ENCODE assay signal across 14 cellular contexts in the genomic region with DNA sequence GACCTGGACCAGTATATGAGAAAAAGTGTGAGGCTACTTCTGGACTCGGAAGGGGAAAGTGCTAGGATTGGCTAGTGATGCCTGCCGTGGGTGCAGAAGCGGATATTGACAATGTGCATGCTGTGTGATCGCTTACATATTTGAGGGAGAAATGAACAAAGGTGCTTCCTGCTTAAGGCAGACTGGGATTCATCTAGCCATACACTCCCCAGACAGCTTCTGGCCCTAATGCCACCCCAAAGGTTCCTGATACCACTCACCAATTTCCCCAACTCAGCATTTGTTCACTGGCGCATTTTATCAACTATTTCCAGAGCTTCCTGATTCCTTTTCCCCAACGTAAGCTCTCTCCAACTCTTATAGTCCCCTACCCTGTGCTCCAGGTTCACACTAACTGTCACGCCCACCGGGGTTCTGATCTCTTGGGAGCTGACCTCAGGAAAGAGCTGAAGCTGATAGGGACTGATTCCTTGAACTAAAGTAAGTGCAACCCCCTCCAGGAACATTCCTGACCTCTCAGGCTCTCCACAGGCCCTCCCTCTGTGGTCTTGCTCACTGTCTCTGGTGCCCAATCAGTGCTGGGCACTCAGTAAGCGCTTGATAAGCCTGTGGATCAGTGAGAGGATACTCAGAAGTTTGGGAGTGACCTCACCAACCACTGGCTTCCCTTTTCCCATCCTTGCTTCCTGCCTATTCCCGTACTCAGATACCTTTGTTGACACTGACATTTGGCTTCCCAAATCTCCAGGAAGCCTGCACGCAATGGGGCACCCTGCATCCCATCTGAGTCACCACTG.
DNase-seq lines count a peak whose midpoint lies in the region; ATAC-seq and TF ChIP-seq lines count a peak whose summit lies in the region.
"Had no signal": no experiment of that assay in that cellular context is flagged by ENCODE, and none has a peak within 500 bp of the region (broad histone marks: within the 10 kb centered on the region; RNA-seq: fewer than 3 reads in every experiment).

No MANE protein-coding gene starts in this region.

- no peaks in the 10 kb centered on the region for H4K20me1 ChIP-seq in smooth muscle cell (ENCODE audit: low read depth)

- ATAC-seq in left ventricle myocardium superior = no peak
- no peak for ATAC-seq in HG03460 (IDR thresholded peaks at IDR 0.05; ENCODE audit: unreplicated experiment)
- ATAC-seq: effector memory CD8-positive, alpha-beta T cell had no signal

- H3K4me1 ChIP-seq in smooth muscle cell (ENCODE audit: low read depth) = peaks cover 26% of the 10 kb centered on the region
- H3K4me1 ChIP-seq in adrenal gland (replicated peaks in 1 of 2) = peaks cover 14 to 28% of the 10 kb centered on the region in 2 donors

- H3F3A ChIP-seq in smooth muscle cell (ENCODE audit: low read depth) = peaks cover 30% of the 10 kb centered on the region

- no peaks in the 10 kb centered on the region for H3K79me2 ChIP-seq in smooth muscle cell (ENCODE audit: low read depth)

- peak overlapping the region; percentile 81 for H3K27ac ChIP-seq in SK-N-MC
- peak overlapping the region; percentile 94 for H3K27ac ChIP-seq in smooth muscle cell (ENCODE audit: low read depth)
- peak overlapping the region in 1 of 5 donors; percentile 38 for H3K27ac ChIP-seq in adrenal gland
- H3K27ac ChIP-seq: KMS-11, ovary had no signal

- peak; percentile 99 for DNase-seq in H4 (ENCODE audit: low spot score)
- no peak for DNase-seq in SK-N-MC (ENCODE audit: low read depth, low spot score)
- DNase-seq in left ventricle myocardium superior = peak; percentile 23
- no peak for DNase-seq in smooth muscle cell (lab: John Stamatoyannopoulos, UW; ENCODE audit: unreplicated experiment)
- no peak for DNase-seq in adrenal gland
- DNase-seq in G401 (ENCODE audit: low spot score) = no peak
- DNase-seq: effector memory CD8-positive, alpha-beta T cell; immature natural killer cell; NCI-H2171; ovary; stimulated activated CD4-positive, alpha-beta T cell treated with anti-CD3 and anti-CD28 coated beads, Interleukin-4, amount 100 ng/mL, for 24 hours had no signal

- no peak overlapping the region for H2AFZ ChIP-seq in smooth muscle cell (ENCODE audit: low read depth)

- in situ Hi-C loops in G401 (cut with HindIII; ENCODE audit: low sequenced_read_pairs) = no loop called here

- 49% methylated on average over 11 of the region's 11 CpGs for WGBS in smooth muscle cell (ENCODE audit: low lambda C conversion rate)
- 73 to 87% (median 83%) methylated on average over 10 to 11 of the region's 11 CpGs for WGBS in adrenal gland, 4 donors

- H3K36me3 ChIP-seq in SK-N-MC (ENCODE audit: insufficient read depth, low read length) = no peaks in the 10 kb centered on the region
- no peaks in the 10 kb centered on the region for H3K36me3 ChIP-seq in smooth muscle cell (ENCODE audit: low read depth)
- no peaks in the 10 kb centered on the region for H3K36me3 ChIP-seq in adrenal gland (replicated peaks in 1 of 2)
- H3K36me3 ChIP-seq: ovary, suprapubic skin had no signal

- H3K4me3 ChIP-seq in SK-N-MC = peak overlapping the region; percentile 19; the same call in 1 of the 2 replicates
- H3K4me3 ChIP-seq in smooth muscle cell = no peak overlapping the region
- no peak overlapping the region for H3K4me3 ChIP-seq in adrenal gland
- H3K4me3 ChIP-seq: ovary, suprapubic skin had no signal

- no peak for TF ChIP-seq CTCF in smooth muscle cell (IDR thresholded peaks at IDR 0.05; ENCODE audit: borderline replicate concordance, insufficient read depth, poor library complexity, severe bottlenecking)
- no peak for TF ChIP-seq CTCF in adrenal gland (IDR thresholded peaks at IDR 0.05)

- H3K9ac ChIP-seq in SK-N-MC (ENCODE audit: insufficient read length) = no peak overlapping the region
- H3K9ac ChIP-seq in smooth muscle cell (ENCODE audit: low read depth) = peak overlapping the region; percentile 71
- H3K9ac ChIP-seq: KMS-11 had no signal

- intact Hi-C loops in left ventricle myocardium superior (cut with micrococcal nuclease) (no loop called here), adrenal gland (cut with DNase I) (no loop called here)

- H3K27me3 ChIP-seq in smooth muscle cell (ENCODE audit: low read depth) (no peaks in the 10 kb centered on the region), adrenal gland (no peaks in the 10 kb centered on the region)
- H3K27me3 ChIP-seq: ovary, suprapubic skin had no signal

- H3K4me2 ChIP-seq in smooth muscle cell = peak overlapping the region; percentile 64

- H3K9me3 ChIP-seq in SK-N-MC (ENCODE audit: low read depth, low read length) (no peaks in the 10 kb centered on the region), smooth muscle cell (replicated peaks; ENCODE audit: low read depth) (no peaks in the 10 kb centered on the region), adrenal gland (replicated peaks in 1 of 3) (no peaks in the 10 kb centered on the region)
- H3K9me3 ChIP-seq: ovary, suprapubic skin had no signal

- TF ChIP-seq POLR2A in adrenal gland (IDR thresholded peaks at IDR 0.05) = no peak

Comparison
In these comparisons a context has a peak if more than half of its experiments do, and no peak if none do; other contexts are left out.
1. DNase-seq: peak in H4 (single experiment) and left ventricle myocardium superior (single experiment); none in SK-N-MC (single experiment), smooth muscle cell (single experiment), adrenal gland (0 of 7) and G401 (single experiment).